8 cellular contexts compared by ENCODE assay signal in genomic region chrX:101462892-101463291, GRCh38. TPM values are rescaled to one million over a fixed set of nuclear protein-coding genes. Genes with fewer than 3 reads are reported as not detected.
DNase-seq lines count a peak whose midpoint lies in the region; ATAC-seq and TF ChIP-seq lines count a peak whose summit lies in the region.

No MANE protein-coding gene starts in this region.

- H3K9me3 Mint-ChIP-seq in progenitor cell of endocrine pancreas (ENCODE audit: low read depth): peaks cover 26% of the 10 kb centered on the region

- H3K4me3 Mint-ChIP-seq in progenitor cell of endocrine pancreas (ENCODE audit: low read depth): no peak overlapping the region

- H3K27ac Mint-ChIP-seq in progenitor cell of endocrine pancreas: no peak overlapping the region

- DNase-seq in DMS 273 (lab: John Stamatoyannopoulos, UW; ENCODE audit: unreplicated experiment) (peak; percentile 61), DMS 273 treated with DMSO at 0.1 percent for 48 hours (lab: John Stamatoyannopoulos, UW) (no peak), NCI-H1694 treated with DMSO at 0.1 percent for 48 hours (lab: John Stamatoyannopoulos, UW) (peak; percentile 20), cardiac fibroblast (ENCODE audit: low read depth in 2 of 2) (peak; percentile 29 to 38), progenitor cell of endocrine pancreas (ENCODE audit: low spot score, unreplicated experiment) (no peak), Ammon's horn (ENCODE audit: low spot score) (no peak)
- DNase-seq in activated naive CD4-positive, alpha-beta T cell (lab: John Stamatoyannopoulos, UW): no peak

- no peaks in the 10 kb centered on the region for H3K4me1 Mint-ChIP-seq in progenitor cell of endocrine pancreas (ENCODE audit: low read depth)

- no peak for ATAC-seq in GM19023 (IDR thresholded peaks at IDR 0.05; ENCODE audit: unreplicated experiment)

- H3K4me3 ChIP-seq in cardiac fibroblast (replicated peaks in 1 of 2; ENCODE audit: low read depth in 2 of 2, low read length in 2 of 2): no peak overlapping the region

- peaks cover 24% of the 10 kb centered on the region for H3K36me3 Mint-ChIP-seq in progenitor cell of endocrine pancreas (ENCODE audit: insufficient read depth)

- TF ChIP-seq CTCF in cardiac fibroblast (IDR thresholded peaks at IDR 0.05; ENCODE audit: low read depth, low read length) (peak; percentile 48), progenitor cell of endocrine pancreas (IDR thresholded peaks at IDR 0.05; ENCODE audit: unreplicated experiment) (peak; percentile 9)

- no peaks in the 10 kb centered on the region for H3K27me3 Mint-ChIP-seq in progenitor cell of endocrine pancreas

RNA-seq across cellular contexts. Expression of gene ARMCX4, which starts 22.4 kb away (rescaled TPM):
- 19.7 and 21.9 TPM in 2 replicates for total RNA-seq in progenitor cell of endocrine pancreas

RNA-seq across cellular contexts. Expression of gene HNRNPH2, which starts 54.9 kb away (rescaled TPM):
- total RNA-seq in progenitor cell of endocrine pancreas: 72.4 and 77.8 TPM in 2 replicates

RNA-seq across cellular contexts. Expression of gene GLA, which starts 55.2 kb away (rescaled TPM):
- 35.9 and 36.7 TPM in 2 replicates for total RNA-seq in progenitor cell of endocrine pancreas

Comparison
In these comparisons a context has a peak if more than half of its experiments do, and no peak if none do; other contexts are left out.
1. DNase-seq: peak in DMS 273 (single experiment), NCI-H1694 treated with DMSO at 0.1 percent for 48 hours (single experiment) and cardiac fibroblast (2 of 2); none in DMS 273 treated with DMSO at 0.1 percent for 48 hours (single experiment), progenitor cell of endocrine pancreas (single experiment), activated naive CD4-positive, alpha-beta T cell (0 of 4) and Ammon's horn (single experiment).